In genomic region chr7:127667751-127668530, GRCh38 we compare ENCODE assay signal across 11 cellular contexts. TPM values are rescaled to one million over a fixed set of nuclear protein-coding genes. Genes with fewer than 3 reads are reported as not detected.
A peak's percentile ranks its signal among the peaks of the same experiment; 100 is the strongest.
DNase-seq lines count a peak whose midpoint lies in the region; ATAC-seq and TF ChIP-seq lines count a peak whose summit lies in the region.
"Had no signal": no experiment of that assay in that cellular context is flagged by ENCODE, and none has a peak within 500 bp of the region (broad histone marks: within the 10 kb centered on the region; RNA-seq: fewer than 3 reads in every experiment).

No MANE protein-coding gene starts in this region.

- no peak overlapping the region for H3K4me3 ChIP-seq in fibroblast of pulmonary artery (replicated peaks; ENCODE audit: low read depth, low read length)
- H3K4me3 ChIP-seq: colonic mucosa had no signal

- H3K4me1 Mint-ChIP-seq in natural killer cell treated with Interleukin-12 subunit alpha and Interleukin-12 subunit beta and Interleukin-15 and Interleukin-18, amount 100 ng/mL, for 72 hours (ENCODE audit: low read depth in 2 of 2), result peaks cover 51 to 56% of the 10 kb centered on the region in 2 donors
- peaks cover 51 to 63% of the 10 kb centered on the region in 2 donors for H3K4me1 Mint-ChIP-seq in natural killer cell

- no peaks in the 10 kb centered on the region for H3K27me3 Mint-ChIP-seq in natural killer cell treated with Interleukin-12 subunit alpha and Interleukin-12 subunit beta and Interleukin-15 and Interleukin-18, amount 100 ng/mL, for 72 hours
- no peaks in the 10 kb centered on the region for H3K27me3 Mint-ChIP-seq in natural killer cell (ENCODE audit: low read depth in 2 of 2)

- no peak for DNase-seq in natural killer cell treated with Interleukin-12 subunit alpha and Interleukin-12 subunit beta and Interleukin-15 and Interleukin-18, amount 100 ng/mL, for 72 hours (ENCODE audit: low spot score)
- no peak for DNase-seq in natural killer cell
- DNase-seq in fibroblast of pulmonary artery (ENCODE audit: low read depth), result peak; percentile 34
- DNase-seq in activated gamma-delta T cell treated with Interleukin-2 at 50 U/mL for 16 hours, result no peak
- no peak for DNase-seq in NCI-H345 treated with DMSO at 0.1 percent for 48 hours (lab: John Stamatoyannopoulos, UW; ENCODE audit: unreplicated experiment)
- DNase-seq: colonic mucosa; stimulated activated CD4-positive, alpha-beta T cell treated with anti-CD3 and anti-CD28 coated beads, Interleukin-1b, Interleukin-23, amount 100 ng/mL, for 48 hours had no signal

- peaks cover 18% of the 10 kb centered on the region for H3K36me3 Mint-ChIP-seq in natural killer cell treated with Interleukin-12 subunit alpha and Interleukin-12 subunit beta and Interleukin-15 and Interleukin-18, amount 100 ng/mL, for 72 hours
- no peaks in the 10 kb centered on the region for H3K36me3 Mint-ChIP-seq in natural killer cell

- peak overlapping the region; percentile 79 to 95 for H3K27ac Mint-ChIP-seq in natural killer cell treated with Interleukin-12 subunit alpha and Interleukin-12 subunit beta and Interleukin-15 and Interleukin-18, amount 100 ng/mL, for 72 hours
- peak overlapping the region in 1 of 2 donors; percentile 47 for H3K27ac Mint-ChIP-seq in natural killer cell

- ATAC-seq in natural killer cell treated with Interleukin-12 subunit alpha and Interleukin-12 subunit beta and Interleukin-15 and Interleukin-18, amount 100 ng/mL, for 72 hours, result peak in 1 of 2 donors; percentile 29
- ATAC-seq in natural killer cell (no peak), SK-N-SH treated with all-trans-retinoic acid at 6 μM for 48 hours (peak; percentile 35), HG03025 (IDR thresholded peaks at IDR 0.05; ENCODE audit: low FRiP score, unreplicated experiment) (no peak), GM21737 (IDR thresholded peaks at IDR 0.05; ENCODE audit: unreplicated experiment) (no peak)

- no peak for TF ChIP-seq CTCF in natural killer cell (IDR thresholded peaks at IDR 0.05)
- TF ChIP-seq CTCF in fibroblast of pulmonary artery (IDR thresholded peaks at IDR 0.05; ENCODE audit: low read length, missing control alignments), result no peak

- H3K4me3 Mint-ChIP-seq in natural killer cell treated with Interleukin-12 subunit alpha and Interleukin-12 subunit beta and Interleukin-15 and Interleukin-18, amount 100 ng/mL, for 72 hours, result peak overlapping the region; percentile 77
- no peak overlapping the region for H3K4me3 Mint-ChIP-seq in natural killer cell

- intact Hi-C loops in natural killer cell (cut with micrococcal nuclease), result no loop called here

- no peaks in the 10 kb centered on the region for H3K9me3 Mint-ChIP-seq in natural killer cell treated with Interleukin-12 subunit alpha and Interleukin-12 subunit beta and Interleukin-15 and Interleukin-18, amount 100 ng/mL, for 72 hours
- H3K9me3 Mint-ChIP-seq in natural killer cell, result no peaks in the 10 kb centered on the region

TF ChIP-seq in SK-N-SH treated with all-trans-retinoic acid at 6 μM for 48 hours, 23 proteins besides CTCF, POLR2A, EP300 and RAD21:
- TF ChIP-seq TOX (CRISPR knock-in tag; IDR thresholded peaks at IDR 0.05; ENCODE audit: borderline replicate concordance) (no peak), ZC3H10 (CRISPR knock-in tag; IDR thresholded peaks at IDR 0.05) (no peak), OSR1 (CRISPR knock-in tag; IDR thresholded peaks at IDR 0.05) (no peak), POU6F1 (CRISPR knock-in tag; IDR thresholded peaks at IDR 0.05; ENCODE audit: borderline replicate concordance, low read depth) (no peak), CSDC2 (CRISPR knock-in tag; IDR thresholded peaks at IDR 0.05) (no peak), TCF4 (CRISPR knock-in tag; IDR thresholded peaks at IDR 0.05; ENCODE audit: borderline replicate concordance) (no peak), ISL1 (CRISPR knock-in tag; IDR thresholded peaks at IDR 0.05) (no peak), ZNF565 (CRISPR knock-in tag; conservative IDR thresholded peaks at IDR 0.05; ENCODE audit: low read depth) (no peak), GLIS3 (CRISPR knock-in tag; IDR thresholded peaks at IDR 0.05) (no peak), RARB (CRISPR knock-in tag; IDR thresholded peaks at IDR 0.05) (no peak), ZNF8 (CRISPR knock-in tag; IDR thresholded peaks at IDR 0.05) (no peak), ZFP3 (CRISPR knock-in tag; IDR thresholded peaks at IDR 0.05) (no peak), ESRRG (CRISPR knock-in tag; IDR thresholded peaks at IDR 0.05) (no peak), ARNTL (CRISPR knock-in tag; IDR thresholded peaks at IDR 0.05; ENCODE audit: borderline replicate concordance, low read depth) (no peak), ZFP30 (CRISPR knock-in tag; IDR thresholded peaks at IDR 0.05) (no peak)
TF ChIP-seq in SK-N-SH treated with all-trans-retinoic acid at 6 μM for 48 hours: peak in this region for 0.

RNA-seq across cellular contexts. Expression of gene SND1, which starts 15.9 kb away (rescaled TPM):
- 100 to 1,000 TPM; 311 to 347 TPM for total RNA-seq in natural killer cell treated with Interleukin-12 subunit alpha and Interleukin-12 subunit beta and Interleukin-15 and Interleukin-18, amount 100 ng/mL, for 72 hours
- 100 to 1,000 TPM; 149 to 188 (median 149) TPM for total RNA-seq in natural killer cell

RNA-seq across cellular contexts. Expression of gene PAX4, which starts 50.0 kb away (rescaled TPM):
- total RNA-seq in natural killer cell treated with Interleukin-12 subunit alpha and Interleukin-12 subunit beta and Interleukin-15 and Interleukin-18, amount 100 ng/mL, for 72 hours, result not detected
- total RNA-seq in natural killer cell, result not detected
- total RNA-seq: myocyte had no signal
